ENCODE assay signal across 1 cellular context in the genomic region with DNA sequence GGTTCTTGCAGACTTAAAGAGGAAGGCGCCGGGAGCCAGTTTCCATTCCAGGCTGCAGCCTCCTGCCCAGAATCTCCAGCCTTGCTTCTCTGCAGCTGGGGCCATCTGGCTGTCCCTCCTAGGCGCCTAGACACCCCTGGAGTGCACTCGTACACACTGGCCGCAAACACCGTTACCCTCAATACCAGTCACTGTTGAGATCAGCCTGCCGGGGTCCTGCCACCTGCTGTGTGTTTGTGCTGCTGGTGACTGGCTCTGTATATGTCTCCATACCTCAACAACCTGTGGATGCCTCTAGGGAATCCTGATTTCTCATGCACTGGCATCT.
TF ChIP-seq lines count a peak whose summit lies in the region.

No MANE protein-coding gene starts in this region.

TF ChIP-seq in IMR-90, 13 proteins besides CTCF, POLR2A, EP300 and RAD21 (continued from another document):
- no peak for TF ChIP-seq RCOR1 (IDR thresholded peaks at IDR 0.05; ENCODE audit: insufficient replicate concordance, low read length)
- TF ChIP-seq NFE2L2 (IDR thresholded peaks at IDR 0.05; ENCODE audit: low read depth, low read length): no peak
- TF ChIP-seq BHLHE40 (IDR thresholded peaks at IDR 0.05; ENCODE audit: low read depth, low read length): no peak
- TF ChIP-seq MXI1 (IDR thresholded peaks at IDR 0.05; ENCODE audit: borderline replicate concordance, low read depth, low read length): no peak
- TF ChIP-seq MAFK (IDR thresholded peaks at IDR 0.05; ENCODE audit: low read depth, low read length): no peak
- TF ChIP-seq, protein P1, sequence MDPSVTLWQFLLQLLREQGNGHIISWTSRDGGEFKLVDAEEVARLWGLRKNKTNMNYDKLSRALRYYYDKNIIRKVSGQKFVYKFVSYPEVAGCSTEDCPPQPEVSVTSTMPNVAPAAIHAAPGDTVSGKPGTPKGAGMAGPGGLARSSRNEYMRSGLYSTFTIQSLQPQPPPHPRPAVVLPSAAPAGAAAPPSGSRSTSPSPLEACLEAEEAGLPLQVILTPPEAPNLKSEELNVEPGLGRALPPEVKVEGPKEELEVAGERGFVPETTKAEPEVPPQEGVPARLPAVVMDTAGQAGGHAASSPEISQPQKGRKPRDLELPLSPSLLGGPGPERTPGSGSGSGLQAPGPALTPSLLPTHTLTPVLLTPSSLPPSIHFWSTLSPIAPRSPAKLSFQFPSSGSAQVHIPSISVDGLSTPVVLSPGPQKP (IDR thresholded peaks at IDR 0.05; ENCODE audit: borderline replicate concordance, low read depth, low read length): no peak
- no peak for TF ChIP-seq CHD1 (IDR thresholded peaks at IDR 0.05; ENCODE audit: low read depth, low read length)
TF ChIP-seq in IMR-90: peak in this region for 0.
